In genomic region chr7:124784879-124785818, GRCh38 we compare ENCODE assay signal across 8 cellular contexts. TPM values are rescaled to one million over a fixed set of nuclear protein-coding genes. Genes with fewer than 3 reads are reported as not detected.
DNase-seq lines count a peak whose midpoint lies in the region; ATAC-seq and TF ChIP-seq lines count a peak whose summit lies in the region.

No MANE protein-coding gene starts in this region.

- no peak overlapping the region for H3K4me3 ChIP-seq in NT2/D1 (ENCODE audit: insufficient read length, low read depth)
- H3K4me3 ChIP-seq in left lung: no peak overlapping the region
- H3K4me3 ChIP-seq in uterus: no peak overlapping the region

- no peaks in the 10 kb centered on the region for H3K36me3 ChIP-seq in NT2/D1 (ENCODE audit: insufficient read depth, insufficient read length, low read length)
- no peaks in the 10 kb centered on the region for H3K36me3 ChIP-seq in left lung
- H3K36me3 ChIP-seq in uterus: no peaks in the 10 kb centered on the region

- H3K36me3 Mint-ChIP-seq in chondrocyte (ENCODE audit: low read depth): no peaks in the 10 kb centered on the region

- H3K9me3 ChIP-seq in NT2/D1 (ENCODE audit: insufficient read depth, low read length) (no peaks in the 10 kb centered on the region), left lung (no peaks in the 10 kb centered on the region), uterus (no peaks in the 10 kb centered on the region)

- H3K27ac ChIP-seq in left lung: no peak overlapping the region
- H3K27ac ChIP-seq in uterus: no peak overlapping the region

- H3K9me3 Mint-ChIP-seq in chondrocyte (ENCODE audit: low read depth): no peaks in the 10 kb centered on the region

- H3K4me1 ChIP-seq in NT2/D1 (ENCODE audit: insufficient read depth, insufficient read length) (no peaks in the 10 kb centered on the region), left lung (no peaks in the 10 kb centered on the region), uterus (no peaks in the 10 kb centered on the region)

- H3K4me1 Mint-ChIP-seq in chondrocyte (ENCODE audit: low read depth): no peaks in the 10 kb centered on the region

- no peak for TF ChIP-seq POLR2A in uterus (IDR thresholded peaks at IDR 0.05)

- DNase-seq in EL (peak; percentile 57), HuH-7 (ENCODE audit: low spot score) (peak; percentile 35), NT2/D1 (ENCODE audit: low read depth, low spot score) (peak; percentile 68), chondrocyte (ENCODE audit: low spot score) (no peak), left lung (no peak), uterus (peak; percentile 17 to 27)

- H3K4me3 Mint-ChIP-seq in chondrocyte (ENCODE audit: unreplicated experiment): no peak overlapping the region

- peak; percentile 93 for ATAC-seq in GM21528 (IDR thresholded peaks at IDR 0.05; ENCODE audit: low FRiP score, unreplicated experiment)
- ATAC-seq in left lung: peak; percentile 93
- no peak for ATAC-seq in GM19452 (IDR thresholded peaks at IDR 0.05; ENCODE audit: unreplicated experiment)

- H3K27ac Mint-ChIP-seq in chondrocyte (ENCODE audit: unreplicated experiment): no peak overlapping the region

- H3K27me3 ChIP-seq in NT2/D1 (ENCODE audit: insufficient read depth, insufficient read length) (no peaks in the 10 kb centered on the region), left lung (no peaks in the 10 kb centered on the region), uterus (no peaks in the 10 kb centered on the region)

- intact Hi-C loops in left lung (cut with DNase I): loop anchor here in 1 of 2 donors (10.0 kb wide), 1 partner anchor 630 kb away; no protein-coding TSS in a partner anchor
- intact Hi-C loops in uterus (cut with DNase I; ENCODE audit: low total_unique reads): no loop called here

- H3K9ac ChIP-seq in NT2/D1 (ENCODE audit: insufficient read length, low read depth): no peak overlapping the region

- no peaks in the 10 kb centered on the region for H3K27me3 Mint-ChIP-seq in chondrocyte (ENCODE audit: low read depth)

- TF ChIP-seq CTCF in chondrocyte (IDR thresholded peaks at IDR 0.05) (peak; percentile 98), left lung (IDR thresholded peaks at IDR 0.05) (peak; percentile 63 to 71), uterus (IDR thresholded peaks at IDR 0.05) (peak; percentile 39 to 57 (median 56))

RNA-seq across cellular contexts. Expression of gene GPR37, which starts 19.6 kb away (rescaled TPM):
- total RNA-seq in chondrocyte (1.6 to 3.2 TPM (median 2.2 TPM) in 3 replicates), left lung (1 to 10 TPM; 2.0 to 2.5 TPM), uterus (10 to 100 TPM in 1 of 4 donors, under 1 TPM in 3; 0.51 to 11.0 (median 0.64) TPM)

Comparison
In these comparisons a context has a peak if more than half of its experiments do, and no peak if none do; other contexts are left out.
1. DNase-seq: peak in EL (single experiment), HuH-7 (single experiment), NT2/D1 (single experiment) and uterus (2 of 2); none in chondrocyte (single experiment) and left lung (0 of 2).
2. Peak in every context shown above with its lines, with median percentiles within 50 percentile points of each other: CTCF ChIP-seq.